In the genomic region with DNA sequence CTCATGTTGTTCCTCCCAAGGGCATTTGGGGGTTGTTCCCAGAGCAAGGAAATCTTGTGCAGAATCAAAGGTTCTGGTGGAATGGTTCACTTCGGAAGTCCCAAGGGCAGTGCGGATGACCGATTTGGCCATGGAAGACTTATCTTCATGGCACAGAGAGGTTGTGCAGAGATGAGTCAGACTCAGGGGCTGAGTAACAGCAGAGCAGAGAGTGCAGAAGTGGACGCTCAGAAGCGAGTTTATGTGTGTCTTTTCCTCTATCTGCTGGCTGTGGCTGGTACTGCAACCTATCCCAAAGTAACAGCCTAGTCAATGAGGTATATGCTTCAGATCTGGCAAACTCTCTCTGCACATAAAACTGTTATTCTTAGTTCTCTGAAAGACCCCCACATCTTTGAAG, we compare ENCODE assay signal across 10 cellular contexts.
A peak's percentile ranks its signal among the peaks of the same experiment; 100 is the strongest.
DNase-seq lines count a peak whose midpoint lies in the region; ATAC-seq and TF ChIP-seq lines count a peak whose summit lies in the region.
"Had no signal": no experiment of that assay in that cellular context is flagged by ENCODE, and none has a peak within 500 bp of the region (broad histone marks: within the 10 kb centered on the region; RNA-seq: fewer than 3 reads in every experiment).

No MANE protein-coding gene starts in this region.

- no peak overlapping the region for H4K91ac ChIP-seq in H9 (ENCODE audit: insufficient read length, low read depth, low read length)

- no peaks in the 10 kb centered on the region for H3K79me1 ChIP-seq in H9 (ENCODE audit: insufficient read depth, low read depth, low read length, poor library complexity, severe bottlenecking)

- no peaks in the 10 kb centered on the region for H3K9me3 Mint-ChIP-seq in H9
- H3K9me3 Mint-ChIP-seq: central memory CD8-positive, alpha-beta T cell had no signal

- H3K79me2 ChIP-seq in H9 (ENCODE audit: insufficient read depth, low read length) = no peaks in the 10 kb centered on the region

- H3K27ac Mint-ChIP-seq in H9 = peak overlapping the region in 1 of 3 experiments; percentile 14; a peak in 3 of 7 replicates

- peak; percentile 59 for TF ChIP-seq CTCF in H9 (conservative IDR thresholded peaks at IDR 0.05)
- TF ChIP-seq CTCF in ascending aorta (IDR thresholded peaks at IDR 0.05) = peak; percentile 53 to 63 (median 55)
- peak; percentile 43 for TF ChIP-seq CTCF in upper lobe of right lung (IDR thresholded peaks at IDR 0.05)

- no peak overlapping the region for H4K5ac ChIP-seq in H9 (ENCODE audit: insufficient read length, low read depth, low read length)

- no peak overlapping the region for H2AK5ac ChIP-seq in H9 (ENCODE audit: insufficient read length, low read length)

- DNase-seq in NCI-H2107 treated with DMSO at 0.1 percent for 48 hours (lab: John Stamatoyannopoulos, UW; ENCODE audit: unreplicated experiment) = peak; percentile 22
- no peak for DNase-seq in NCI-H2107 (lab: John Stamatoyannopoulos, UW)
- DNase-seq in H9 = no peak
- peak in 1 of 2 donors; percentile 86 for DNase-seq in ascending aorta (ENCODE audit: low spot score in 2 of 2)
- DNase-seq in inferior parietal cortex (ENCODE audit: extremely low spot score) = peak; percentile 36
- no peak for DNase-seq in upper lobe of right lung
- DNase-seq in NCI-H2081 (lab: John Stamatoyannopoulos, UW) = no peak

- H3K4me3 Mint-ChIP-seq in H9 = no peak overlapping the region
- H3K4me3 Mint-ChIP-seq: central memory CD8-positive, alpha-beta T cell had no signal

- no peaks in the 10 kb centered on the region for H3K9me3 ChIP-seq in H9 (ENCODE audit: control insufficient read depth, low read depth, low read length)
- no peaks in the 10 kb centered on the region for H3K9me3 ChIP-seq in ascending aorta
- H3K9me3 ChIP-seq in upper lobe of right lung = no peaks in the 10 kb centered on the region
- H3K9me3 ChIP-seq: BLaER1 treated with 17β-estradiol and CSF1 and Interleukin-3, amounts not matched to agents 10 nM and 100 nM had no signal

- H2BK5ac ChIP-seq in H9 (ENCODE audit: insufficient read length, low read length) = no peak overlapping the region

- H2BK12ac ChIP-seq in H9 (ENCODE audit: insufficient read length, low read depth, low read length) = no peak overlapping the region

- no peak overlapping the region for H3K4me2 ChIP-seq in H9 (ENCODE audit: insufficient read depth, insufficient read length, low read length)
- H3K4me2 ChIP-seq: BLaER1 treated with 17β-estradiol and CSF1 and Interleukin-3, amounts not matched to agents 10 nM and 100 nM had no signal

- H2BK15ac ChIP-seq in H9 (ENCODE audit: low read depth, low read length) = no peak overlapping the region

- H2BK20ac ChIP-seq in H9 (ENCODE audit: low read depth, low read length, poor library complexity, severe bottlenecking) = no peak overlapping the region

- no peak overlapping the region for H3K4ac ChIP-seq in H9 (ENCODE audit: low read depth, low read length)

- H3K36me3 ChIP-seq in ascending aorta (peaks cover 38 to 39% of the 10 kb centered on the region in 2 donors), upper lobe of right lung (peaks cover 12% of the 10 kb centered on the region)
- H3K36me3 ChIP-seq: BLaER1 treated with 17β-estradiol and CSF1 and Interleukin-3, amounts not matched to agents 10 nM and 100 nM had no signal

- no peak overlapping the region for H3K9ac ChIP-seq in H9 (ENCODE audit: extremely low read depth, insufficient read length, low read length)
- H3K9ac ChIP-seq: BLaER1 treated with 17β-estradiol and CSF1 and Interleukin-3, amounts not matched to agents 10 nM and 100 nM had no signal

- intact Hi-C loops in ascending aorta (cut with DNase I) = loop anchor here (5.0 kb wide), 1 partner anchor 171 kb away; no protein-coding TSS in a partner anchor
- intact Hi-C loops in upper lobe of right lung (cut with DNase I) = no loop called here

- H3K27me3 ChIP-seq in H9 (ENCODE audit: insufficient read depth, low read length) = no peaks in the 10 kb centered on the region
- no peaks in the 10 kb centered on the region for H3K27me3 ChIP-seq in ascending aorta
- no peaks in the 10 kb centered on the region for H3K27me3 ChIP-seq in upper lobe of right lung
- H3K27me3 ChIP-seq: BLaER1 treated with 17β-estradiol and CSF1 and Interleukin-3, amounts not matched to agents 10 nM and 100 nM had no signal

- no peak for TF ChIP-seq EP300 in Ishikawa (IDR thresholded peaks at IDR 0.05; ENCODE audit: borderline replicate concordance)

- no peak overlapping the region for H4K8ac ChIP-seq in H9 (replicated peaks; ENCODE audit: insufficient read length, low read depth, low read length)

- H2BK120ac ChIP-seq in H9 (ENCODE audit: low read depth, low read length, poor library complexity, severe bottlenecking) = no peak overlapping the region

- H3K18ac ChIP-seq in H9 (ENCODE audit: insufficient read length, low read depth, low read length) = no peak overlapping the region

- peak; percentile 73 for ATAC-seq in upper lobe of right lung

- H4K20me1 ChIP-seq in H9 (ENCODE audit: control insufficient read depth, insufficient read depth, insufficient read length) = no peaks in the 10 kb centered on the region
- H4K20me1 ChIP-seq: BLaER1 treated with 17β-estradiol and CSF1 and Interleukin-3, amounts not matched to agents 10 nM and 100 nM had no signal

- H3K27ac ChIP-seq in H9 (ENCODE audit: insufficient read length, low read depth, low read length) (no peak overlapping the region), ascending aorta (peak overlapping the region; percentile 38 to 59), upper lobe of right lung (no peak overlapping the region)
- H3K27ac ChIP-seq: BLaER1 treated with 17β-estradiol and CSF1 and Interleukin-3, amounts not matched to agents 10 nM and 100 nM had no signal

- H2AFZ ChIP-seq in H9 (ENCODE audit: low read length) = no peak overlapping the region

- H3K4me1 ChIP-seq in H9 (ENCODE audit: insufficient read depth, low read length) = peaks cover 7% of the 10 kb centered on the region; the same call in 1 of the 2 replicates
- no peaks in the 10 kb centered on the region for H3K4me1 ChIP-seq in ascending aorta
- H3K4me1 ChIP-seq in upper lobe of right lung = peaks cover 4% of the 10 kb centered on the region

- H3K27me3 Mint-ChIP-seq in H9 (ENCODE audit: low read depth) = peaks cover 2% of the 10 kb centered on the region; the same call in 1 of the 2 replicates

- H3K36me3 Mint-ChIP-seq in H9 (ENCODE audit: insufficient read depth in 1 of 3, low read depth in 3 of 3) = peaks cover 40 to 67% (median 57%) of the 10 kb centered on the region in 3 experiments; a peak in 6 of 7 replicates

- no peak overlapping the region for H3K56ac ChIP-seq in H9 (ENCODE audit: insufficient read length, low read depth, low read length)

- no CpG with 5 or more reads among the region's 5 CpGs for WGBS in H9 (ENCODE audit: extremely low coverage, insufficient read length, low lambda C conversion rate)

- no peaks in the 10 kb centered on the region for H3K23me2 ChIP-seq in H9 (ENCODE audit: insufficient read length, low read depth, low read length, poor library complexity, severe bottlenecking)

- no peak overlapping the region for H3T11ph ChIP-seq in H9 (ENCODE audit: low read length)

- no peak overlapping the region for H3K23ac ChIP-seq in H9 (ENCODE audit: insufficient read length, low read depth, low read length)

- peaks cover 43 to 64% of the 10 kb centered on the region in 2 experiments for H3K4me1 Mint-ChIP-seq in H9
- H3K4me1 Mint-ChIP-seq: central memory CD8-positive, alpha-beta T cell had no signal

- H3K14ac ChIP-seq in H9 (ENCODE audit: insufficient read depth, low read length) = no peak overlapping the region

- peak; percentile 40 for TF ChIP-seq RAD21 in Ishikawa (IDR thresholded peaks at IDR 0.05; ENCODE audit: low read depth)

- no peak overlapping the region for H3K4me3 ChIP-seq in ascending aorta
- no peak overlapping the region for H3K4me3 ChIP-seq in upper lobe of right lung
- H3K4me3 ChIP-seq: BLaER1 treated with 17β-estradiol and CSF1 and Interleukin-3, amounts not matched to agents 10 nM and 100 nM had no signal

TF ChIP-seq in Ishikawa, 13 proteins besides CTCF, POLR2A, EP300 and RAD21:
- no peak for TF ChIP-seq CEBPB (IDR thresholded peaks at IDR 0.05)
- no peak for TF ChIP-seq TCF12 (IDR thresholded peaks at IDR 0.05; ENCODE audit: low read depth)
- no peak for TF ChIP-seq YY1 (IDR thresholded peaks at IDR 0.05; ENCODE audit: low read depth)

Comparison
In these comparisons a context has a peak if more than half of its experiments do, and no peak if none do; other contexts are left out.
1. DNase-seq: peak in NCI-H2107 treated with DMSO at 0.1 percent for 48 hours (single experiment) and inferior parietal cortex (single experiment); none in NCI-H2107 (single experiment), H9 (single experiment), upper lobe of right lung (single experiment) and NCI-H2081 (0 of 2).
2. H3K27ac ChIP-seq: peak in ascending aorta (2 of 2); none in H9 (single experiment) and upper lobe of right lung (single experiment).
3. Peak in every context shown above with its lines, with median percentiles within 50 percentile points of each other: CTCF ChIP-seq.